Comparison of ENCODE assay signal across 21 cellular contexts in genomic region chrX:18652636-18653035, GRCh38. TPM values are rescaled to one million over a fixed set of nuclear protein-coding genes. Genes with fewer than 3 reads are reported as not detected.
DNase-seq lines count a peak whose midpoint lies in the region; ATAC-seq and TF ChIP-seq lines count a peak whose summit lies in the region.
"Had no signal": no experiment of that assay in that cellular context is flagged by ENCODE, and none has a peak within 500 bp of the region (broad histone marks: within the 10 kb centered on the region; RNA-seq: fewer than 3 reads in every experiment).

No MANE protein-coding gene starts in this region.

- DNase-seq in SK-N-SH (peak; percentile 45), WERI-Rb-1 (no peak), DMS153 treated with DMSO at 0.1 percent for 48 hours (lab: John Stamatoyannopoulos, UW; ENCODE audit: unreplicated experiment) (no peak), erythroblast (lab: John Stamatoyannopoulos, UW) (no peak)
- DNase-seq: 8988T; ACHN; BE2C; CD4-positive, alpha-beta memory T cell; CD4-positive, CD25-positive, alpha-beta regulatory T cell; CD8-positive, alpha-beta memory T cell; COR-L47; DMS53; DMS79; DND-41; EL; GDM1 had no signal

- H3K27me3 ChIP-seq in SK-N-SH (ENCODE audit: insufficient read depth) (no peaks in the 10 kb centered on the region; the same call in 1 of the 2 replicates), WERI-Rb-1 (ENCODE audit: insufficient read depth, low read depth, severe bottlenecking) (no peaks in the 10 kb centered on the region)
- H3K27me3 ChIP-seq: BE2C had no signal

- H3K4me2 ChIP-seq in SK-N-SH, result no peak overlapping the region
- H3K4me2 ChIP-seq: BLaER1 had no signal

- POLR2A ChIA-PET in SK-N-SH (lab: Yijun Ruan, JAX), result no interaction called here

- no peak for ATAC-seq in SK-N-SH treated with all-trans-retinoic acid at 6 μM for 48 hours
- ATAC-seq: GM12878 had no signal

- peak in 1 of 2 experiments; percentile 8; a peak in 1 of 4 replicates for TF ChIP-seq EP300 in SK-N-SH (IDR thresholded peaks at IDR 0.05; ENCODE audit: borderline replicate concordance in 1 of 2, low read depth in 1 of 2, low read length in 1 of 2)

- no peak overlapping the region for H3K9ac ChIP-seq in SK-N-SH
- H3K9ac ChIP-seq: BLaER1 had no signal

- peak overlapping the region in 1 of 2 experiments; percentile 72; a peak in 2 of 4 replicates for H3K27ac ChIP-seq in SK-N-SH (ENCODE audit: low read depth in 2 of 2, low read length in 1 of 2)
- H3K27ac ChIP-seq in WERI-Rb-1, result peak overlapping the region; percentile 84
- H3K27ac ChIP-seq: BLaER1 had no signal

- no peak for TF ChIP-seq CTCF in SK-N-SH (IDR thresholded peaks at IDR 0.05)
- TF ChIP-seq CTCF in WERI-Rb-1 (IDR thresholded peaks at IDR 0.05; ENCODE audit: low read depth, low read length), result no peak

- H3F3A ChIP-seq in SK-N-SH (replicated peaks; ENCODE audit: insufficient read depth), result no peaks in the 10 kb centered on the region

- no peaks in the 10 kb centered on the region for H4K20me1 ChIP-seq in SK-N-SH (ENCODE audit: insufficient read depth)
- H4K20me1 ChIP-seq: BLaER1 had no signal

- CTCF ChIA-PET in SK-N-SH (lab: Yijun Ruan, JAX), result interaction anchor here (1.0 to 1.1 kb wide), 2 partner anchors 117 to 127 kb away, joined by 3 read pairs; no protein-coding TSS in a partner anchor

- no peak for TF ChIP-seq RAD21 in SK-N-SH (IDR thresholded peaks at IDR 0.05; ENCODE audit: low read length)

- H3K4me3 ChIP-seq in SK-N-SH (ENCODE audit: low read depth in 2 of 2, low read length in 1 of 2), result no peak overlapping the region
- no peak overlapping the region for H3K4me3 ChIP-seq in WERI-Rb-1 (ENCODE audit: low read depth, low read length)
- H3K4me3 ChIP-seq: BLaER1, GM12878 had no signal

- H3K4me1 ChIP-seq in SK-N-SH (ENCODE audit: control insufficient read depth in 1 of 2, insufficient read depth in 2 of 2, low read depth in 1 of 2, low read length in 1 of 2), result peaks cover 0 to 29% of the 10 kb centered on the region in 2 experiments; a peak in 1 of 4 replicates
- H3K4me1 ChIP-seq: BE2C had no signal

- no peak for TF ChIP-seq POLR2A in erythroblast (IDR thresholded peaks at IDR 0.05; ENCODE audit: low read length)

- no peaks in the 10 kb centered on the region for H3K9me3 ChIP-seq in SK-N-SH
- no peaks in the 10 kb centered on the region for H3K9me3 ChIP-seq in WERI-Rb-1 (ENCODE audit: severe bottlenecking)
- H3K9me3 ChIP-seq: BE2C, BLaER1 had no signal

- H3K36me3 ChIP-seq in SK-N-SH (replicated peaks in 1 of 2; ENCODE audit: control insufficient read depth in 1 of 2, insufficient read depth in 2 of 2, low read length in 1 of 2) (no peaks in the 10 kb centered on the region), WERI-Rb-1 (peaks cover 43% of the 10 kb centered on the region)
- H3K36me3 ChIP-seq: BE2C, BLaER1 had no signal

- H2AFZ ChIP-seq in SK-N-SH (ENCODE audit: low read depth), result no peak overlapping the region

- no peaks in the 10 kb centered on the region for H3K79me2 ChIP-seq in SK-N-SH (ENCODE audit: insufficient read depth)

- H3K9me2 ChIP-seq in SK-N-SH, result no peaks in the 10 kb centered on the region

TF ChIP-seq in SK-N-SH, 30 proteins besides CTCF, POLR2A, EP300 and RAD21:
- TF ChIP-seq ELF1 (IDR thresholded peaks at IDR 0.05) (no peak), EZH2phosphoT487 (IDR thresholded peaks at IDR 0.05; ENCODE audit: borderline replicate concordance, low read depth) (no peak), GATA2 (CRISPR knock-in tag; IDR thresholded peaks at IDR 0.05) (peak; percentile 55; the same call in 1 of the 2 replicates), FOSL2 (IDR thresholded peaks at IDR 0.05; ENCODE audit: borderline replicate concordance, low read depth) (no peak), YY1 (IDR thresholded peaks at IDR 0.05; ENCODE audit: low read depth) (no peak), TCF12 (IDR thresholded peaks at IDR 0.05) (no peak), NFIC (IDR thresholded peaks at IDR 0.05; ENCODE audit: borderline replicate concordance) (no peak), JUND (IDR thresholded peaks at IDR 0.05) (no peak)

TF ChIP-seq in SK-N-SH treated with all-trans-retinoic acid at 6 μM for 48 hours, 23 proteins besides CTCF, POLR2A, EP300 and RAD21 (continues in another document):
- TF ChIP-seq ARNTL (CRISPR knock-in tag; IDR thresholded peaks at IDR 0.05; ENCODE audit: borderline replicate concordance, low read depth) (no peak), ZNF8 (CRISPR knock-in tag; IDR thresholded peaks at IDR 0.05) (no peak), ZC3H10 (CRISPR knock-in tag; IDR thresholded peaks at IDR 0.05) (no peak), BACH2 (CRISPR knock-in tag; IDR thresholded peaks at IDR 0.05; ENCODE audit: borderline replicate concordance) (no peak), CSDC2 (CRISPR knock-in tag; IDR thresholded peaks at IDR 0.05) (no peak), ZNF565 (CRISPR knock-in tag; conservative IDR thresholded peaks at IDR 0.05; ENCODE audit: low read depth) (no peak), TCF4 (CRISPR knock-in tag; IDR thresholded peaks at IDR 0.05; ENCODE audit: borderline replicate concordance) (no peak), RARB (CRISPR knock-in tag; IDR thresholded peaks at IDR 0.05) (no peak), PPARA (CRISPR knock-in tag; IDR thresholded peaks at IDR 0.05; ENCODE audit: borderline replicate concordance) (no peak), PATZ1 (CRISPR knock-in tag; IDR thresholded peaks at IDR 0.05; ENCODE audit: borderline replicate concordance) (no peak), TOX (CRISPR knock-in tag; IDR thresholded peaks at IDR 0.05; ENCODE audit: borderline replicate concordance) (no peak), ZNF70 (CRISPR knock-in tag; IDR thresholded peaks at IDR 0.05) (no peak)
- TF ChIP-seq, protein P1, sequence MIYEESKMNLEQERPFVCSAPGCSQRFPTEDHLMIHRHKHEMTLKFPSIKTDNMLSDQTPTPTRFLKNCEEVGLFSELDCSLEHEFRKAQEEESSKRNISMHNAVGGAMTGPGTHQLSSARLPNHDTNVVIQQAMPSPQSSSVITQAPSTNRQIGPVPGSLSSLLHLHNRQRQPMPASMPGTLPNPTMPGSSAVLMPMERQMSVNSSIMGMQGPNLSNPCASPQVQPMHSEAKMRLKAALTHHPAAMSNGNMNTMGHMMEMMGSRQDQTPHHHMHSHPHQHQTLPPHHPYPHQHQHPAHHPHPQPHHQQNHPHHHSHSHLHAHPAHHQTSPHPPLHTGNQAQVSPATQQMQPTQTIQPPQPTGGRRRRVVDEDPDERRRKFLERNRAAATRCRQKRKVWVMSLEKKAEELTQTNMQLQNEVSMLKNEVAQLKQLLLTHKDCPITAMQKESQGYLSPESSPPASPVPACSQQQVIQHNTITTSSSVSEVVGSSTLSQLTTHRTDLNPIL (CRISPR knock-in tag; IDR thresholded peaks at IDR 0.05; ENCODE audit: low read depth), result no peak
- TF ChIP-seq, protein P2, sequence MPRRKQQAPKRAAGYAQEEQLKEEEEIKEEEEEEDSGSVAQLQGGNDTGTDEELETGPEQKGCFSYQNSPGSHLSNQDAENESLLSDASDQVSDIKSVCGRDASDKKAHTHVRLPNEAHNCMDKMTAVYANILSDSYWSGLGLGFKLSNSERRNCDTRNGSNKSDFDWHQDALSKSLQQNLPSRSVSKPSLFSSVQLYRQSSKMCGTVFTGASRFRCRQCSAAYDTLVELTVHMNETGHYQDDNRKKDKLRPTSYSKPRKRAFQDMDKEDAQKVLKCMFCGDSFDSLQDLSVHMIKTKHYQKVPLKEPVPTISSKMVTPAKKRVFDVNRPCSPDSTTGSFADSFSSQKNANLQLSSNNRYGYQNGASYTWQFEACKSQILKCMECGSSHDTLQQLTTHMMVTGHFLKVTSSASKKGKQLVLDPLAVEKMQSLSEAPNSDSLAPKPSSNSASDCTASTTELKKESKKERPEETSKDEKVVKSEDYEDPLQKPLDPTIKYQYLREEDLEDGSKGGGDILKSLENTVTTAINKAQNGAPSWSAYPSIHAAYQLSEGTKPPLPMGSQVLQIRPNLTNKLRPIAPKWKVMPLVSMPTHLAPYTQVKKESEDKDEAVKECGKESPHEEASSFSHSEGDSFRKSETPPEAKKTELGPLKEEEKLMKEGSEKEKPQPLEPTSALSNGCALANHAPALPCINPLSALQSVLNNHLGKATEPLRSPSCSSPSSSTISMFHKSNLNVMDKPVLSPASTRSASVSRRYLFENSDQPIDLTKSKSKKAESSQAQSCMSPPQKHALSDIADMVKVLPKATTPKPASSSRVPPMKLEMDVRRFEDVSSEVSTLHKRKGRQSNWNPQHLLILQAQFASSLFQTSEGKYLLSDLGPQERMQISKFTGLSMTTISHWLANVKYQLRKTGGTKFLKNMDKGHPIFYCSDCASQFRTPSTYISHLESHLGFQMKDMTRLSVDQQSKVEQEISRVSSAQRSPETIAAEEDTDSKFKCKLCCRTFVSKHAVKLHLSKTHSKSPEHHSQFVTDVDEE (CRISPR knock-in tag; IDR thresholded peaks at IDR 0.05), result no peak

RNA-seq across cellular contexts. Expression of gene RS1, which starts 19.3 kb away (rescaled TPM):
- polyA plus RNA-seq in SK-N-SH (2012; rRNA removed), result not detected in 2 replicates
- polyA plus RNA-seq in SK-N-SH (2012; cell fraction: cytosol; rRNA removed), result not detected in 2 replicates
- polyA plus RNA-seq in SK-N-SH (2012; cell fraction: nucleus; rRNA removed), result not detected in 2 replicates
- polyA plus RNA-seq: AG04450; CD14-positive monocyte; CD4-positive, alpha-beta memory T cell; CD4-positive, CD25-positive, alpha-beta regulatory T cell; CD8-positive, alpha-beta memory T cell had no signal

RNA-seq across cellular contexts. Expression of gene PPEF1, which starts 54.8 kb away (rescaled TPM):
- polyA plus RNA-seq in SK-N-SH (2012; rRNA removed), result 0.16 and 0.58 TPM in 2 replicates
- 1.7 TPM in 2 replicates for polyA plus RNA-seq in SK-N-SH (2012; cell fraction: cytosol; rRNA removed)
- 0.27 and 0.29 TPM in 2 replicates for polyA plus RNA-seq in SK-N-SH (2012; cell fraction: nucleus; rRNA removed)
- polyA plus RNA-seq: AG04450; CD4-positive, alpha-beta memory T cell; CD4-positive, CD25-positive, alpha-beta regulatory T cell; CD8-positive, alpha-beta memory T cell had no signal
